Comparison of ENCODE assay signal across 8 cellular contexts in the genomic region with DNA sequence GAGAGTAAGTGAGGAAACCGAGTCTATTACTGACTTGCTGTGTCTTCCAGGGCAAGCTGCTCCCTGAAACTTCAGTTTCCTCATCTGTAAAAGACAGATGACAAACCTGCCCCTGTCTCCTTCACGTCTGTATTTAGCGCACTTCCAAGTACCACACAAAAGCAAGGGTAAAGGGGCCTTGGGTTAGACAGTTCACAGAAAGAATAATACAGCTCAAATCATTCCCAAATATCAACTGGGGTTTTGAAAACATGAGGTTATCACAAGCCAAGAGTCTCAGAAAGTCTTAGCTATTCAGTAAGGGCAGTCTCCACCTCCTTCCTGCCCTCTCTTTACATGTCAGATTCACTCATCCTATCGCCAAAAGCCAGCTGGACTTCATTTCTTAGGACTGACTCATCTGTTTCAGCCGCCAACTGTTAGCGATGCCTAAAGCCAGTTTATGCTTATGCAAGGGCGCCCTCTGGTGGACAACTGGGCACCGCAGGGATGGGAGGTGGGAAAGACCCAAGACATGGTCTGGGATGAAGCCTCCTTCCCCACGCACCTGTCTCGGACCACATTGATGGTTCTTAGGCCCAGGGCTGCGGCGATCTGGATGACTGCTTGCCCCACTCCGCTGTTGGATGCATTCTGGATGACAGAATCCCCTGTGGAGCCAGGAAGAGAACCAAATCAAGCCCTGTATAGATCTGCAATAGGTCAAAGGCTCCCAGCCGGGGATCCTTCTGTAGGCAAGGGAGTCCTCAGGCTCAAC. TPM values are rescaled to one million over a fixed set of nuclear protein-coding genes. Genes with fewer than 3 reads are reported as not detected.
A peak's percentile ranks its signal among the peaks of the same experiment; 100 is the strongest.
DNase-seq lines count a peak whose midpoint lies in the region; ATAC-seq and FAIRE-seq lines count a peak whose summit lies in the region.

No MANE protein-coding gene starts in this region.

- peaks cover 18% of the 10 kb centered on the region for H3K36me3 ChIP-seq in effector memory CD4-positive, alpha-beta T cell (ENCODE audit: control insufficient read depth, insufficient read depth, low read length)

- H3K9me3 Mint-ChIP-seq in activated CD8-positive, alpha-beta T cell treated with anti-CD3 and anti-CD28 coated beads, Interleukin-2, amount 10 ng/mL, durations not matched to agents 7 days and 5 days (ENCODE audit: insufficient read depth) = no peaks in the 10 kb centered on the region
- H3K9me3 Mint-ChIP-seq in memory B cell = no peaks in the 10 kb centered on the region

- peaks cover 19% of the 10 kb centered on the region for H3K4me1 Mint-ChIP-seq in activated CD8-positive, alpha-beta T cell treated with anti-CD3 and anti-CD28 coated beads, Interleukin-2, amount 10 ng/mL, durations not matched to agents 7 days and 5 days (ENCODE audit: low read depth)
- peaks cover 2% of the 10 kb centered on the region for H3K4me1 Mint-ChIP-seq in memory B cell

- no peak overlapping the region for H3K4me3 Mint-ChIP-seq in activated CD8-positive, alpha-beta T cell treated with anti-CD3 and anti-CD28 coated beads, Interleukin-2, amount 10 ng/mL, durations not matched to agents 7 days and 5 days
- H3K4me3 Mint-ChIP-seq in memory B cell = no peak overlapping the region

- H3K36me3 Mint-ChIP-seq in activated CD8-positive, alpha-beta T cell treated with anti-CD3 and anti-CD28 coated beads, Interleukin-2, amount 10 ng/mL, durations not matched to agents 7 days and 5 days (ENCODE audit: low read depth) = peaks cover 12% of the 10 kb centered on the region
- H3K36me3 Mint-ChIP-seq in memory B cell = peaks cover 10% of the 10 kb centered on the region

- ATAC-seq in activated CD8-positive, alpha-beta T cell treated with anti-CD3 and anti-CD28 coated beads, Interleukin-2, amount 10 ng/mL, durations not matched to agents 7 days and 5 days = peak; percentile 95
- peak; percentile 99 for ATAC-seq in memory B cell (ENCODE audit: low read depth)
- ATAC-seq in HG02884 (IDR thresholded peaks at IDR 0.05; ENCODE audit: unreplicated experiment) = no peak

- no peaks in the 10 kb centered on the region for H3K4me1 ChIP-seq in effector memory CD4-positive, alpha-beta T cell (ENCODE audit: control insufficient read depth, insufficient read depth, low read length, poor library complexity, severe bottlenecking)

- no peaks in the 10 kb centered on the region for H3K27me3 ChIP-seq in effector memory CD4-positive, alpha-beta T cell (replicated peaks; ENCODE audit: control insufficient read depth, insufficient read depth, low read length, poor library complexity, severe bottlenecking)

- POLR2A ChIA-PET in activated CD8-positive, alpha-beta T cell treated with anti-CD3 and anti-CD28 coated beads, Interleukin-2, amount 10 ng/mL, durations not matched to agents 7 days and 5 days (lab: Charles Lee) = interaction anchor here (1.1 to 4.0 kb wide), 3 partner anchors 21 to 554 kb away, joined by 3 to 27 read pairs (median 4); a partner anchor contains a TSS

- CTCF ChIA-PET in activated CD8-positive, alpha-beta T cell treated with anti-CD3 and anti-CD28 coated beads, Interleukin-2, amount 10 ng/mL, durations not matched to agents 7 days and 5 days (lab: Charles Lee) = interaction anchor here (0.6 to 5.5 kb wide), 67 partner anchors 9 to 560 kb away, joined by 3 to 110 read pairs (median 5); a partner anchor contains a TSS

- no peaks in the 10 kb centered on the region for H3K27me3 Mint-ChIP-seq in activated CD8-positive, alpha-beta T cell treated with anti-CD3 and anti-CD28 coated beads, Interleukin-2, amount 10 ng/mL, durations not matched to agents 7 days and 5 days (ENCODE audit: low read depth)
- no peaks in the 10 kb centered on the region for H3K27me3 Mint-ChIP-seq in memory B cell

- peak; percentile 96 for FAIRE-seq in GM18507 (lab: Jason Lieb, UNC)

- H3K27ac Mint-ChIP-seq in activated CD8-positive, alpha-beta T cell treated with anti-CD3 and anti-CD28 coated beads, Interleukin-2, amount 10 ng/mL, durations not matched to agents 7 days and 5 days = peak overlapping the region; percentile 36
- no peak overlapping the region for H3K27ac Mint-ChIP-seq in memory B cell

- DNase-seq in GM18507 (ENCODE audit: extremely low spot score, insufficient read length, low read depth) (peak; percentile 64), HT1080 (ENCODE audit: low read depth) (peak; percentile 95), NK-92 (lab: John Stamatoyannopoulos, UW; ENCODE audit: unreplicated experiment) (peak; percentile 35), memory B cell (ENCODE audit: low spot score in 2 of 2) (peak; percentile 85 to 93)
- peak; percentile 92 for DNase-seq in activated CD8-positive, alpha-beta T cell treated with anti-CD3 and anti-CD28 coated beads, Interleukin-2, amount 10 ng/mL, durations not matched to agents 7 days and 5 days
- peak; percentile 66 to 83 (median 82) for DNase-seq in effector memory CD4-positive, alpha-beta T cell
- DNase-seq in stimulated activated CD4-positive, alpha-beta T cell treated with anti-CD3 and anti-CD28 coated beads, TNF-alpha, amount 100 ng/mL, for 48 hours (ENCODE audit: low read depth in 3 of 3) = peak; percentile 72 to 90 (median 88)

- H3K27ac ChIP-seq in effector memory CD4-positive, alpha-beta T cell (ENCODE audit: insufficient read depth, low read length, poor library complexity, severe bottlenecking) = no peak overlapping the region

- H3K9me3 ChIP-seq in effector memory CD4-positive, alpha-beta T cell (ENCODE audit: control insufficient read depth, low read length) = no peaks in the 10 kb centered on the region

- no peak overlapping the region for H3K4me3 ChIP-seq in effector memory CD4-positive, alpha-beta T cell (ENCODE audit: insufficient read depth, low read depth, low read length, poor library complexity, severe bottlenecking)

RNA-seq across cellular contexts. Expression of a gene that starts 21.1 kb away (rescaled TPM):
- 30.8 and 60.9 TPM in 2 replicates for total RNA-seq in HT1080 (2014; rRNA removed; shearing (Covaris generic))
- 46.4 and 59.0 TPM in 2 replicates for polyA plus RNA-seq in HT1080 (2015; cell fraction: cytosol; rRNA removed)
- 76.3 and 84.4 TPM in 2 replicates for polyA plus RNA-seq in HT1080 (2015; cell fraction: nucleus; rRNA removed)
- total RNA-seq in activated CD8-positive, alpha-beta T cell treated with anti-CD3 and anti-CD28 coated beads, Interleukin-2, amount 10 ng/mL, durations not matched to agents 7 days and 5 days = 100 to 1,000 TPM; 122 to 124 TPM

RNA-seq across cellular contexts. Expression of a gene that starts 28.0 kb away (rescaled TPM):
- total RNA-seq in HT1080 (2014; rRNA removed; shearing (Covaris generic)) = 34.4 and 34.6 TPM in 2 replicates
- 22.9 and 32.8 TPM in 2 replicates for polyA plus RNA-seq in HT1080 (2015; cell fraction: cytosol; rRNA removed)
- 20.0 and 35.4 TPM in 2 replicates for polyA plus RNA-seq in HT1080 (2015; cell fraction: nucleus; rRNA removed)
- 10 to 100 TPM; 23.5 to 26.4 TPM for total RNA-seq in activated CD8-positive, alpha-beta T cell treated with anti-CD3 and anti-CD28 coated beads, Interleukin-2, amount 10 ng/mL, durations not matched to agents 7 days and 5 days

RNA-seq across cellular contexts. Expression of a gene that starts 33.6 kb away (rescaled TPM):
- 37.5 and 40.1 TPM in 2 replicates for total RNA-seq in HT1080 (2014; rRNA removed; shearing (Covaris generic))
- 20.1 and 27.7 TPM in 2 replicates for polyA plus RNA-seq in HT1080 (2015; cell fraction: cytosol; rRNA removed)
- 28.9 and 32.2 TPM in 2 replicates for polyA plus RNA-seq in HT1080 (2015; cell fraction: nucleus; rRNA removed)
- under 1 TPM in 1 of 2 experiments, not detected in 1; 0.13 TPM for total RNA-seq in activated CD8-positive, alpha-beta T cell treated with anti-CD3 and anti-CD28 coated beads, Interleukin-2, amount 10 ng/mL, durations not matched to agents 7 days and 5 days

Comparison
In these comparisons a context has a peak if more than half of its experiments do, and no peak if none do; other contexts are left out.
1. DNase-seq: peak in every context shown above with its lines; median percentile 95 in HT1080; 92 in activated CD8-positive, alpha-beta T cell treated with anti-CD3 and anti-CD28 coated beads, Interleukin-2, amount 10 ng/mL, durations not matched to agents 7 days and 5 days; 89 in memory B cell; 88 in stimulated activated CD4-positive, alpha-beta T cell treated with anti-CD3 and anti-CD28 coated beads, TNF-alpha, amount 100 ng/mL, for 48 hours; 82 in effector memory CD4-positive, alpha-beta T cell; 64 in GM18507; 35 in NK-92.
2. RNA of a gene that starts 33.6 kb away (total RNA-seq): 37.5 to 40.1 TPM in HT1080; 0.13 TPM in activated CD8-positive, alpha-beta T cell treated with anti-CD3 and anti-CD28 coated beads, Interleukin-2, amount 10 ng/mL, durations not matched to agents 7 days and 5 days; every median in the first group is over 10 times any median in the second.